In the genomic region with DNA sequence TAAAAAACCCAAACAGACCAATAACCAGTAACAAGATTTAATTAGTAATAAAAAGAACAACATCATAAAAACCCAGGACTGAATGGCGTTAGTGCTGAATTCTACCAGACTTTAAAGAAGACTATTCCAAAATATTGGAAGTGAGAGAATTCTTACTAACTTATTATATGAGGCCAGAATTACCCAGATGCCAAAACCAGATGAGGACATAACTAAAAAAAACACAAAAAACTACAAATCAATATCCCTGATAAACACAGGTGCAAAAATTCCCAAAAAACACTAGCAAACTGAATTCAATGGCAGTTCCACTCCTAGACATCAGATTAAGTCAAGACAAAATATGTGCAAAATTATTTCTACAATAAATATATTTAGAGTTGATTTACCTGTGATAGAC, we compare ENCODE assay signal across 3 cellular contexts.
"Had no signal": no experiment of that assay in that cellular context is flagged by ENCODE, and none has a peak within 500 bp of the region (broad histone marks: within the 10 kb centered on the region; RNA-seq: fewer than 3 reads in every experiment).

No MANE protein-coding gene starts in this region.

- ATAC-seq: GM12878 had no signal

- DNase-seq: GDM1, GF-D8 had no signal

- H3K4me3 ChIP-seq: GM12878 had no signal
